ENCODE assay signal across 24 cellular contexts in the genomic region with DNA sequence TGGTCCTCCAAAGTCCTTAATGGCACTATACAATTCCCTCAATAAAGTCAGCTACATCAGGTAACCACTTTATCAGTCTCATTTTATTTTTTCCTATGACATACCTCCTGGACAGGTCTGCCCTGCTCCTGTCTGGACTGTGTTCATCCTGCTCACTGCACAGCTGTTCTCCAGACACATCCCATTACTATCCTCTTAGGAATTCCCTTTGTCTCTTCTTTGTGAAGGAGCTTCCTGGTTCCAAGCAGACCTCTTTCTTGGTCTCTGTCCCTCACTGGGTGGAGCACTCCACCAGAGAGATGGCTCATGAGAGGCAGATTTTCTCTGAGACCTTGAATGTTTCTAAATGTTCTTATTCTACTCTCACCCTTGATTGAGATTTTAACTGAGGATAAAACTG.
A peak's percentile ranks its signal among the peaks of the same experiment; 100 is the strongest.
DNase-seq lines count a peak whose midpoint lies in the region; ATAC-seq, FAIRE-seq and TF ChIP-seq lines count a peak whose summit lies in the region.
"Had no signal": no experiment of that assay in that cellular context is flagged by ENCODE, and none has a peak within 500 bp of the region (broad histone marks: within the 10 kb centered on the region; RNA-seq: fewer than 3 reads in every experiment).

No MANE protein-coding gene starts in this region.

- H3K4me1 ChIP-seq in mammary epithelial cell (ENCODE audit: insufficient read depth, low read length): peaks cover 8% of the 10 kb centered on the region
- H3K4me1 ChIP-seq: BE2C, Peyer's patch, SJSA1 had no signal

- H3K36me3 ChIP-seq in mammary epithelial cell (ENCODE audit: insufficient read depth, low read length): no peaks in the 10 kb centered on the region
- H3K36me3 ChIP-seq: BE2C, Peyer's patch, SJSA1 had no signal

- in situ Hi-C loops in mammary epithelial cell (cut with MboI; ENCODE audit: low sequenced_read_pairs in 2 of 2) (no loop called here), KBM-7 (cut with MboI; ENCODE audit: low pct_unique_long_range_greater_than_20kb, low sequenced_read_pairs) (no loop called here)

- no peak overlapping the region for H3K27ac ChIP-seq in mammary epithelial cell (ENCODE audit: insufficient read depth, low read depth, low read length)
- H3K27ac ChIP-seq: HL-60, Peyer's patch, SJSA1 had no signal

- H3K4me3 ChIP-seq in mammary epithelial cell (replicated peaks in 1 of 3; ENCODE audit: insufficient read depth in 1 of 3, low read depth in 2 of 3, low read length in 3 of 3): no peak overlapping the region
- no peak overlapping the region for H3K4me3 ChIP-seq in epithelial cell of esophagus (ENCODE audit: low read length)
- H3K4me3 ChIP-seq: GM12878, K562, Peyer's patch, SJSA1 had no signal

- H3K27ac Mint-ChIP-seq in MCF 10A (ENCODE audit: low read depth, unreplicated experiment): no peak overlapping the region

- BruUV-seq in mammary epithelial cell (replicated peaks; lab: Mats Ljungman, UMichigan): no TSS peak
- BruUV-seq in MCF 10A (replicated peaks; lab: Mats Ljungman, UMichigan): no TSS peak

- peaks cover under 1% of the 10 kb centered on the region for H3K27me3 Mint-ChIP-seq in MCF 10A (ENCODE audit: insufficient read depth, unreplicated experiment)

- no peak overlapping the region for H3K4me2 ChIP-seq in mammary epithelial cell (ENCODE audit: insufficient read depth, low read depth, low read length)

- POLR2A ChIA-PET in MCF 10A (lab: Yijun Ruan, JAX): no interaction called here

- DNase-seq in mammary epithelial cell (peak; percentile 17), MCF 10A (ENCODE audit: unreplicated experiment) (no peak), epithelial cell of esophagus (ENCODE audit: low read depth) (peak; percentile 75), kidney tubule cell (ENCODE audit: low spot score) (peak; percentile 91), KBM-7 (no peak), GM12891 (ENCODE audit: insufficient read length, low spot score) (no peak), activated gamma-delta T cell treated with Interleukin-2 at 50 U/mL for 16 hours (no peak)
- DNase-seq: BE2C, DMS79, GOT3, NCI-H1092 treated with DMSO at 0.1 percent for 48 hours, NCI-H146, NCI-H2029 treated with DMSO at 0.1 percent for 48 hours, NCI-H2171 treated with DMSO at 0.1 percent for 48 hours, NCI-H524 treated with DMSO at 0.1 percent for 48 hours, Peyer's patch had no signal

- H3K4me3 Mint-ChIP-seq in MCF 10A (ENCODE audit: unreplicated experiment): no peak overlapping the region

- no peak for FAIRE-seq in GM12891 (lab: Jason Lieb, UNC)
- FAIRE-seq: D721Med, GM12878, HepG2, K562 had no signal

- ATAC-seq in GM21576 (IDR thresholded peaks at IDR 0.05; ENCODE audit: unreplicated experiment): no peak
- ATAC-seq: GM12878, HCT116, HepG2, K562 had no signal

- peak overlapping the region; percentile 65 for H2AFZ ChIP-seq in mammary epithelial cell (ENCODE audit: low read depth, low read length)

- no peaks in the 10 kb centered on the region for H3K4me1 Mint-ChIP-seq in MCF 10A (ENCODE audit: insufficient read depth, unreplicated experiment)

- dilution Hi-C loops in mammary epithelial cell (cut with HindIII; ENCODE audit: low sequenced_read_pairs): no loop called here

- no peak for TF ChIP-seq CTCF in mammary epithelial cell (conservative IDR thresholded peaks at IDR 0.05 in 1 of 2, IDR thresholded peaks at IDR 0.05 in 1 of 2; ENCODE audit: extremely low read depth in 1 of 2, insufficient read depth in 1 of 2, low read depth in 1 of 2, low read length in 2 of 2)
- TF ChIP-seq CTCF in MCF 10A (IDR thresholded peaks at IDR 0.05; ENCODE audit: unreplicated experiment): no peak
- no peak for TF ChIP-seq CTCF in epithelial cell of esophagus (IDR thresholded peaks at IDR 0.05; ENCODE audit: insufficient read depth, low read depth, low read length, missing control alignments)

- no peaks in the 10 kb centered on the region for H3K79me2 ChIP-seq in mammary epithelial cell (ENCODE audit: insufficient read depth, low read length)

- TF ChIP-seq POLR2A in GM12891 (IDR thresholded peaks at IDR 0.05; ENCODE audit: low read depth, low read length): no peak

- H3K9me3 Mint-ChIP-seq in MCF 10A (ENCODE audit: unreplicated experiment): no peaks in the 10 kb centered on the region

- peaks cover 6% of the 10 kb centered on the region for H3K36me3 Mint-ChIP-seq in MCF 10A (ENCODE audit: insufficient read depth, unreplicated experiment)

- intact Hi-C loops in mammary epithelial cell (cut with micrococcal nuclease) (no loop called here), MCF 10A (cut with micrococcal nuclease) (no loop called here)

- CTCF ChIA-PET in mammary epithelial cell (lab: Charles Lee; ENCODE audit: low non-redundant PET) (no interaction called here), MCF 10A (lab: Yijun Ruan, JAX) (interaction anchor here (0.7 to 3.9 kb wide), 3 partner anchors 10 to 1314 kb away, joined by 3 to 20 read pairs (median 3); a partner anchor contains a TSS)

- H3K9me3 ChIP-seq in mammary epithelial cell (replicated peaks; ENCODE audit: insufficient read depth, low read length): peaks cover 7% of the 10 kb centered on the region
- H3K9me3 ChIP-seq: BE2C, Peyer's patch, SJSA1 had no signal

- no peaks in the 10 kb centered on the region for H4K20me1 ChIP-seq in mammary epithelial cell (ENCODE audit: insufficient read depth, low read length)

- H3K27me3 ChIP-seq in mammary epithelial cell (ENCODE audit: insufficient read depth, low read length): no peaks in the 10 kb centered on the region
- H3K27me3 ChIP-seq: BE2C, Peyer's patch, SJSA1 had no signal

- H3K9ac ChIP-seq in mammary epithelial cell (ENCODE audit: insufficient read depth, low read length): no peak overlapping the region

TF ChIP-seq in GM12891, 5 proteins besides CTCF, POLR2A, EP300 and RAD21:
- TF ChIP-seq POLR2AphosphoS5 (IDR thresholded peaks at IDR 0.05; ENCODE audit: low read depth, low read length): no peak
- TF ChIP-seq SPI1 (IDR thresholded peaks at IDR 0.05; ENCODE audit: low read depth, low read length): no peak
- TF ChIP-seq POU2F2 (IDR thresholded peaks at IDR 0.05; ENCODE audit: low read depth, low read length): no peak
- no peak for TF ChIP-seq TAF1 (IDR thresholded peaks at IDR 0.05; ENCODE audit: low read depth, low read length)
- TF ChIP-seq PAX5 (IDR thresholded peaks at IDR 0.05; ENCODE audit: insufficient read depth, low read length, severe bottlenecking): no peak

Comparison
In these comparisons a context has a peak if more than half of its experiments do, and no peak if none do; other contexts are left out.
1. DNase-seq: peak in mammary epithelial cell (single experiment), epithelial cell of esophagus (single experiment) and kidney tubule cell (single experiment); none in MCF 10A (single experiment), KBM-7 (single experiment), GM12891 (single experiment) and activated gamma-delta T cell treated with Interleukin-2 at 50 U/mL for 16 hours (single experiment).